ENCODE assay signal across 1 cellular context in the genomic region with DNA sequence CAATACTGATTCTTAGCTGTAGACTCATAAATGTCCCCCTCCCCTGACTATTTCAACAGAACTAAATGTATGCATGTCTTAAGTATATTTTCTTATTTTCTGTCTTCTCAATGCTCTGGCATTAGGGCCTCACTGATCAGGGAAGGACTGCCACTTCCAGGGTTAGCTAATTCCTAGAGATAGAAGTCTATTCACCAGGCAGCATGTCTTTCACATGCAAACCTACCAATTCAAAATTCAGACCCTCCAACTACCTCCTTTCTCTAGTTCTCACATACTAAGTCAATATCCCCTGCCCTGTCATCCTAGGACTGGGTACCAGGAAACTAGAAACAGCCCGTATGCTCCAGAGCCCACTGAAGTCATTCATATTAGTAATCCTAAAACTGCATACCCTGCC.
TF ChIP-seq lines count a peak whose summit lies in the region.

No MANE protein-coding gene starts in this region.

TF ChIP-seq in WTC11, 78 proteins besides CTCF, POLR2A, EP300 and RAD21 (continued from another document):
- TF ChIP-seq, protein P1, sequence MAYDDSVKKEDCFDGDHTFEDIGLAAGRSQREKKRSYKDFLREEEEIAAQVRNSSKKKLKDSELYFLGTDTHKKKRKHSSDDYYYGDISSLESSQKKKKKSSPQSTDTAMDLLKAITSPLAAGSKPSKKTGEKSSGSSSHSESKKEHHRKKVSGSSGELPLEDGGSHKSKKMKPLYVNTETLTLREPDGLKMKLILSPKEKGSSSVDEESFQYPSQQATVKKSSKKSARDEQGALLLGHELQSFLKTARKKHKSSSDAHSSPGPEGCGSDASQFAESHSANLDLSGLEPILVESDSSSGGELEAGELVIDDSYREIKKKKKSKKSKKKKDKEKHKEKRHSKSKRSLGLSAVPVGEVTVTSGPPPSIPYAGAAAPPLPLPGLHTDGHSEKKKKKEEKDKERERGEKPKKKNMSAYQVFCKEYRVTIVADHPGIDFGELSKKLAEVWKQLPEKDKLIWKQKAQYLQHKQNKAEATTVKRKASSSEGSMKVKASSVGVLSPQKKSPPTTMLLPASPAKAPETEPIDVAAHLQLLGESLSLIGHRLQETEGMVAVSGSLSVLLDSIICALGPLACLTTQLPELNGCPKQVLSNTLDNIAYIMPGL (CRISPR knock-in tag; IDR thresholded peaks at IDR 0.05) = no peak
- TF ChIP-seq, protein P2, sequence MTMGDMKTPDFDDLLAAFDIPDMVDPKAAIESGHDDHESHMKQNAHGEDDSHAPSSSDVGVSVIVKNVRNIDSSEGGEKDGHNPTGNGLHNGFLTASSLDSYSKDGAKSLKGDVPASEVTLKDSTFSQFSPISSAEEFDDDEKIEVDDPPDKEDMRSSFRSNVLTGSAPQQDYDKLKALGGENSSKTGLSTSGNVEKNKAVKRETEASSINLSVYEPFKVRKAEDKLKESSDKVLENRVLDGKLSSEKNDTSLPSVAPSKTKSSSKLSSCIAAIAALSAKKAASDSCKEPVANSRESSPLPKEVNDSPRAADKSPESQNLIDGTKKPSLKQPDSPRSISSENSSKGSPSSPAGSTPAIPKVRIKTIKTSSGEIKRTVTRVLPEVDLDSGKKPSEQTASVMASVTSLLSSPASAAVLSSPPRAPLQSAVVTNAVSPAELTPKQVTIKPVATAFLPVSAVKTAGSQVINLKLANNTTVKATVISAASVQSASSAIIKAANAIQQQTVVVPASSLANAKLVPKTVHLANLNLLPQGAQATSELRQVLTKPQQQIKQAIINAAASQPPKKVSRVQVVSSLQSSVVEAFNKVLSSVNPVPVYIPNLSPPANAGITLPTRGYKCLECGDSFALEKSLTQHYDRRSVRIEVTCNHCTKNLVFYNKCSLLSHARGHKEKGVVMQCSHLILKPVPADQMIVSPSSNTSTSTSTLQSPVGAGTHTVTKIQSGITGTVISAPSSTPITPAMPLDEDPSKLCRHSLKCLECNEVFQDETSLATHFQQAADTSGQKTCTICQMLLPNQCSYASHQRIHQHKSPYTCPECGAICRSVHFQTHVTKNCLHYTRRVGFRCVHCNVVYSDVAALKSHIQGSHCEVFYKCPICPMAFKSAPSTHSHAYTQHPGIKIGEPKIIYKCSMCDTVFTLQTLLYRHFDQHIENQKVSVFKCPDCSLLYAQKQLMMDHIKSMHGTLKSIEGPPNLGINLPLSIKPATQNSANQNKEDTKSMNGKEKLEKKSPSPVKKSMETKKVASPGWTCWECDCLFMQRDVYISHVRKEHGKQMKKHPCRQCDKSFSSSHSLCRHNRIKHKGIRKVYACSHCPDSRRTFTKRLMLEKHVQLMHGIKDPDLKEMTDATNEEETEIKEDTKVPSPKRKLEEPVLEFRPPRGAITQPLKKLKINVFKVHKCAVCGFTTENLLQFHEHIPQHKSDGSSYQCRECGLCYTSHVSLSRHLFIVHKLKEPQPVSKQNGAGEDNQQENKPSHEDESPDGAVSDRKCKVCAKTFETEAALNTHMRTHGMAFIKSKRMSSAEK (CRISPR knock-in tag; IDR thresholded peaks at IDR 0.05; ENCODE audit: borderline replicate concordance) = no peak
- TF ChIP-seq, protein P3, sequence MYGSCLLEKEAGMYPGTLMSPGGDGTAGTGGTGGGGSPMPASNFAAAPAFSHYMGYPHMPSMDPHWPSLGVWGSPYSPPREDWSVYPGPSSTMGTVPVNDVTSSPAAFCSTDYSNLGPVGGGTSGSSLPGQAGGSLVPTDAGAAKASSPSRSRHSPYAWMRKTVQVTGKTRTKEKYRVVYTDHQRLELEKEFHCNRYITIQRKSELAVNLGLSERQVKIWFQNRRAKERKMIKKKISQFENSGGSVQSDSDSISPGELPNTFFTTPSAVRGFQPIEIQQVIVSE (CRISPR knock-in tag; IDR thresholded peaks at IDR 0.05; ENCODE audit: borderline replicate concordance) = no peak
- TF ChIP-seq ZNF671 (CRISPR knock-in tag; IDR thresholded peaks at IDR 0.05) (no peak), SOX15 (CRISPR knock-in tag; IDR thresholded peaks at IDR 0.05) (no peak), CREM (CRISPR knock-in tag; IDR thresholded peaks at IDR 0.05) (no peak)
- TF ChIP-seq, protein P4, sequence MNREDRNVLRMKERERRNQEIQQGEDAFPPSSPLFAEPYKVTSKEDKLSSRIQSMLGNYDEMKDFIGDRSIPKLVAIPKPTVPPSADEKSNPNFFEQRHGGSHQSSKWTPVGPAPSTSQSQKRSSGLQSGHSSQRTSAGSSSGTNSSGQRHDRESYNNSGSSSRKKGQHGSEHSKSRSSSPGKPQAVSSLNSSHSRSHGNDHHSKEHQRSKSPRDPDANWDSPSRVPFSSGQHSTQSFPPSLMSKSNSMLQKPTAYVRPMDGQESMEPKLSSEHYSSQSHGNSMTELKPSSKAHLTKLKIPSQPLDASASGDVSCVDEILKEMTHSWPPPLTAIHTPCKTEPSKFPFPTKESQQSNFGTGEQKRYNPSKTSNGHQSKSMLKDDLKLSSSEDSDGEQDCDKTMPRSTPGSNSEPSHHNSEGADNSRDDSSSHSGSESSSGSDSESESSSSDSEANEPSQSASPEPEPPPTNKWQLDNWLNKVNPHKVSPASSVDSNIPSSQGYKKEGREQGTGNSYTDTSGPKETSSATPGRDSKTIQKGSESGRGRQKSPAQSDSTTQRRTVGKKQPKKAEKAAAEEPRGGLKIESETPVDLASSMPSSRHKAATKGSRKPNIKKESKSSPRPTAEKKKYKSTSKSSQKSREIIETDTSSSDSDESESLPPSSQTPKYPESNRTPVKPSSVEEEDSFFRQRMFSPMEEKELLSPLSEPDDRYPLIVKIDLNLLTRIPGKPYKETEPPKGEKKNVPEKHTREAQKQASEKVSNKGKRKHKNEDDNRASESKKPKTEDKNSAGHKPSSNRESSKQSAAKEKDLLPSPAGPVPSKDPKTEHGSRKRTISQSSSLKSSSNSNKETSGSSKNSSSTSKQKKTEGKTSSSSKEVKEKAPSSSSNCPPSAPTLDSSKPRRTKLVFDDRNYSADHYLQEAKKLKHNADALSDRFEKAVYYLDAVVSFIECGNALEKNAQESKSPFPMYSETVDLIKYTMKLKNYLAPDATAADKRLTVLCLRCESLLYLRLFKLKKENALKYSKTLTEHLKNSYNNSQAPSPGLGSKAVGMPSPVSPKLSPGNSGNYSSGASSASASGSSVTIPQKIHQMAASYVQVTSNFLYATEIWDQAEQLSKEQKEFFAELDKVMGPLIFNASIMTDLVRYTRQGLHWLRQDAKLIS (CRISPR knock-in tag; IDR thresholded peaks at IDR 0.05; ENCODE audit: borderline replicate concordance) = no peak
- TF ChIP-seq, protein P5, sequence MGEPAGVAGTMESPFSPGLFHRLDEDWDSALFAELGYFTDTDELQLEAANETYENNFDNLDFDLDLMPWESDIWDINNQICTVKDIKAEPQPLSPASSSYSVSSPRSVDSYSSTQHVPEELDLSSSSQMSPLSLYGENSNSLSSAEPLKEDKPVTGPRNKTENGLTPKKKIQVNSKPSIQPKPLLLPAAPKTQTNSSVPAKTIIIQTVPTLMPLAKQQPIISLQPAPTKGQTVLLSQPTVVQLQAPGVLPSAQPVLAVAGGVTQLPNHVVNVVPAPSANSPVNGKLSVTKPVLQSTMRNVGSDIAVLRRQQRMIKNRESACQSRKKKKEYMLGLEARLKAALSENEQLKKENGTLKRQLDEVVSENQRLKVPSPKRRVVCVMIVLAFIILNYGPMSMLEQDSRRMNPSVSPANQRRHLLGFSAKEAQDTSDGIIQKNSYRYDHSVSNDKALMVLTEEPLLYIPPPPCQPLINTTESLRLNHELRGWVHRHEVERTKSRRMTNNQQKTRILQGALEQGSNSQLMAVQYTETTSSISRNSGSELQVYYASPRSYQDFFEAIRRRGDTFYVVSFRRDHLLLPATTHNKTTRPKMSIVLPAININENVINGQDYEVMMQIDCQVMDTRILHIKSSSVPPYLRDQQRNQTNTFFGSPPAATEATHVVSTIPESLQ (CRISPR knock-in tag; IDR thresholded peaks at IDR 0.05) = no peak
